In genomic region chr6:1855890-1856289, GRCh38 we compare ENCODE assay signal across 17 cellular contexts.
DNase-seq lines count a peak whose midpoint lies in the region; ATAC-seq and TF ChIP-seq lines count a peak whose summit lies in the region.
"Had no signal": no experiment of that assay in that cellular context is flagged by ENCODE, and none has a peak within 500 bp of the region (broad histone marks: within the 10 kb centered on the region; RNA-seq: fewer than 3 reads in every experiment).

No MANE protein-coding gene starts in this region.

- H3K36me3 ChIP-seq in GM06990 (ENCODE audit: control insufficient read depth, insufficient read depth, low read length): no peaks in the 10 kb centered on the region
- H3K36me3 ChIP-seq in RWPE2 (ENCODE audit: low read depth): no peaks in the 10 kb centered on the region
- no peaks in the 10 kb centered on the region for H3K36me3 ChIP-seq in GM23338 (ENCODE audit: insufficient read depth)
- H3K36me3 ChIP-seq: colonic mucosa, esophagus squamous epithelium, lower lobe of right lung had no signal

- H3K27me3 Mint-ChIP-seq in memory B cell (no peaks in the 10 kb centered on the region), GM23338 (ENCODE audit: insufficient read depth, low read depth, poor library complexity) (no peaks in the 10 kb centered on the region)
- H3K27me3 Mint-ChIP-seq: effector memory CD8-positive, alpha-beta T cell had no signal

- no peaks in the 10 kb centered on the region for H3K9me3 Mint-ChIP-seq in memory B cell
- no peaks in the 10 kb centered on the region for H3K9me3 Mint-ChIP-seq in GM23338
- H3K9me3 Mint-ChIP-seq: CD8-positive, alpha-beta T cell; effector memory CD8-positive, alpha-beta T cell had no signal

- H3F3A ChIP-seq in GM23338 (replicated peaks; ENCODE audit: low read depth): no peaks in the 10 kb centered on the region

- H3K27ac Mint-ChIP-seq in memory B cell: peak overlapping the region; percentile 9
- H3K27ac Mint-ChIP-seq in GM23338: no peak overlapping the region
- H3K27ac Mint-ChIP-seq: CD8-positive, alpha-beta T cell; effector memory CD8-positive, alpha-beta T cell had no signal

- H3K9me2 ChIP-seq in GM23338 (ENCODE audit: insufficient read depth): no peaks in the 10 kb centered on the region

- no peak overlapping the region for H2AFZ ChIP-seq in GM23338

- H3K27ac ChIP-seq in RWPE2 (ENCODE audit: poor library complexity, severe bottlenecking): no peak overlapping the region
- H3K27ac ChIP-seq in GM23338 (ENCODE audit: low read depth): no peak overlapping the region
- H3K27ac ChIP-seq: colonic mucosa, esophagus squamous epithelium, lower lobe of right lung had no signal

- no peaks in the 10 kb centered on the region for H3K79me2 ChIP-seq in GM23338 (replicated peaks; ENCODE audit: insufficient read depth)

- H4K20me1 ChIP-seq in GM23338 (replicated peaks; ENCODE audit: insufficient read depth): no peaks in the 10 kb centered on the region; the same call in 1 of the 2 replicates

- H3K36me3 Mint-ChIP-seq in memory B cell (peaks cover 2% of the 10 kb centered on the region), GM23338 (ENCODE audit: low read depth) (no peaks in the 10 kb centered on the region)

- H3K4me1 ChIP-seq in RWPE2 (ENCODE audit: insufficient read depth, poor library complexity, severe bottlenecking): no peaks in the 10 kb centered on the region
- peaks cover 20% of the 10 kb centered on the region for H3K4me1 ChIP-seq in GM23338 (ENCODE audit: insufficient read depth)
- H3K4me1 ChIP-seq: colonic mucosa, lower lobe of right lung had no signal

- ATAC-seq in HG03159 (IDR thresholded peaks at IDR 0.05; ENCODE audit: unreplicated experiment): peak; percentile 5
- ATAC-seq in RWPE2 (ENCODE audit: low read depth): 0 out of 3 replicates have a peak, but pooled peaks have one; percentile 25
- no peak for ATAC-seq in memory B cell (ENCODE audit: low read depth)
- ATAC-seq in GM23338: no peak
- no peak for ATAC-seq in HG03571 (IDR thresholded peaks at IDR 0.05; ENCODE audit: unreplicated experiment)
- ATAC-seq: CD8-positive, alpha-beta T cell; effector memory CD8-positive, alpha-beta T cell; lower lobe of right lung had no signal

- no peaks in the 10 kb centered on the region for H3K27me3 ChIP-seq in GM06990 (replicated peaks; ENCODE audit: control insufficient read depth, insufficient read depth, low read length)
- no peaks in the 10 kb centered on the region for H3K27me3 ChIP-seq in RWPE2 (ENCODE audit: insufficient read depth, poor library complexity, severe bottlenecking)
- H3K27me3 ChIP-seq in GM23338 (ENCODE audit: insufficient read depth): no peaks in the 10 kb centered on the region
- H3K27me3 ChIP-seq: colonic mucosa, esophagus squamous epithelium had no signal

- H3K4me3 Mint-ChIP-seq in memory B cell: no peak overlapping the region
- no peak overlapping the region for H3K4me3 Mint-ChIP-seq in GM23338
- H3K4me3 Mint-ChIP-seq: CD8-positive, alpha-beta T cell; effector memory CD8-positive, alpha-beta T cell had no signal

- H3K4me3 ChIP-seq in GM06990 (replicated peaks; ENCODE audit: low read depth, low read length) (no peak overlapping the region), RWPE2 (ENCODE audit: severe bottlenecking) (no peak overlapping the region), GM23338 (no peak overlapping the region)
- H3K4me3 ChIP-seq: colonic mucosa, esophagus squamous epithelium, lower lobe of right lung had no signal

- H3K4me1 Mint-ChIP-seq in memory B cell (peaks cover 15% of the 10 kb centered on the region), GM23338 (peaks cover 34% of the 10 kb centered on the region)

- no peak overlapping the region for H3K4me2 ChIP-seq in GM23338

- no peaks in the 10 kb centered on the region for H3K9me3 ChIP-seq in RWPE2 (ENCODE audit: severe bottlenecking)
- H3K9me3 ChIP-seq: colonic mucosa, esophagus squamous epithelium, lower lobe of right lung had no signal

- TF ChIP-seq CTCF in GM06990 (IDR thresholded peaks at IDR 0.05; ENCODE audit: insufficient read depth, low read length, poor library complexity, severe bottlenecking): peak; percentile 1
- TF ChIP-seq CTCF in RWPE2 (IDR thresholded peaks at IDR 0.05; ENCODE audit: poor library complexity, severe bottlenecking): no peak
- TF ChIP-seq CTCF in GM23338 (conservative IDR thresholded peaks at IDR 0.05; ENCODE audit: low read depth in 2 of 2): no peak; a peak in 1 of 4 replicates

- DNase-seq in GM06990 (ENCODE audit: extremely low read depth, insufficient read length): no peak
- DNase-seq in RWPE2 (ENCODE audit: low spot score): no peak
- no peak for DNase-seq in memory B cell (ENCODE audit: low spot score in 2 of 2)
- no peak for DNase-seq in GM23338 (ENCODE audit: low spot score)
- DNase-seq in 8988T: no peak
- DNase-seq: activated CD4-positive, alpha-beta T cell treated with anti-CD3 and anti-CD28 coated beads for 48 hours; activated naive CD4-positive, alpha-beta T cell treated with Interleukin-2 at 50 U/mL for 16 hours; activated T-cell treated with anti-CD3 and anti-CD28 coated beads, Interleukin-2, amount 50 U/mL, for 48 hours; CD8-positive, alpha-beta T cell; effector memory CD8-positive, alpha-beta T cell; esophagus squamous epithelium; lower lobe of right lung; NK-92 treated with Interleukin-12 subunit alpha and Interleukin-12 subunit beta, amount 100 ng/mL, for 24 hours; T-helper 1 cell had no signal

TF ChIP-seq in GM23338, 12 proteins besides CTCF, POLR2A, EP300 and RAD21 (continues in another document):
- no peak for TF ChIP-seq ZNF331 (CRISPR knock-in tag; IDR thresholded peaks at IDR 0.05; ENCODE audit: low read depth)
- no peak for TF ChIP-seq ETS1 (IDR thresholded peaks at IDR 0.05)
- TF ChIP-seq CREB1 (CRISPR knock-in tag; IDR thresholded peaks at IDR 0.05; ENCODE audit: low read depth): no peak
- TF ChIP-seq EZH2 (IDR thresholded peaks at IDR 0.05; ENCODE audit: low read depth, unreplicated experiment): no peak
- no peak for TF ChIP-seq REST (IDR thresholded peaks at IDR 0.05; ENCODE audit: unreplicated experiment)
- no peak for TF ChIP-seq NANOG (IDR thresholded peaks at IDR 0.05; ENCODE audit: borderline replicate concordance)

Comparison
In these comparisons a context has a peak if more than half of its experiments do, and no peak if none do; other contexts are left out.
1. ATAC-seq: peak in HG03159 (single experiment) and RWPE2 (single experiment); none in memory B cell (single experiment), GM23338 (single experiment) and HG03571 (single experiment).